11 cellular contexts compared by ENCODE assay signal in the genomic region with DNA sequence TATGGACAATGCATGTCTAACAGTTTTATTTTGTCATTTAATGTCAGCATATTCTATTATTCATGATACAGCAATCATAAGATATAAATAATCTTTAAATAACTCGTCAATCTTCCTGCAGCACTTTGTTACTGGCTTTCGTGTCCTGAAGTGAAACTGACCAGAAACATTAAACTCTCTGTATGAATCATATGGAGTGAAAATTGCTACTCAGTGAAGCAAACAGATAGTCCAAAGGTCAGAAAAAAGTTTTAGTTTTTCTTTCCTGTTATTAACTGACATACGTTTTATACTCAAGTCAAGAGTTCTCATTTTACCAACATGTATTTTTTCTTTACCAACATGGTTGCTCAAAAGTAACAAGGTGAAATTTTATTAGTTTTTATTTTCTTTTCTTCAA.
A peak's percentile ranks its signal among the peaks of the same experiment; 100 is the strongest.
DNase-seq lines count a peak whose midpoint lies in the region; ATAC-seq and TF ChIP-seq lines count a peak whose summit lies in the region.
"Had no signal": no experiment of that assay in that cellular context is flagged by ENCODE, and none has a peak within 500 bp of the region (broad histone marks: within the 10 kb centered on the region; RNA-seq: fewer than 3 reads in every experiment).

No MANE protein-coding gene starts in this region.

- ATAC-seq in GM21360 (IDR thresholded peaks at IDR 0.05; ENCODE audit: unreplicated experiment) (peak; percentile 90), HG03097 (IDR thresholded peaks at IDR 0.05; ENCODE audit: low FRiP score, unreplicated experiment) (peak; percentile 96), esophagus mucosa (no peak)
- ATAC-seq: Right ventricle myocardium inferior had no signal

- TF ChIP-seq CTCF in GM06990 (IDR thresholded peaks at IDR 0.05; ENCODE audit: insufficient read depth, low read length, poor library complexity, severe bottlenecking) (no peak), astrocyte of the spinal cord (IDR thresholded peaks at IDR 0.05; ENCODE audit: low read depth, low read length) (no peak)

- in situ Hi-C loops in astrocyte of the spinal cord (cut with HindIII; ENCODE audit: low sequenced_read_pairs): no loop called here

- peak; percentile 40 for DNase-seq in GM06990 (ENCODE audit: extremely low read depth, insufficient read length)
- DNase-seq in astrocyte of the spinal cord (ENCODE audit: low read depth, low spot score): peak; percentile 61
- no peak for DNase-seq in CD1c-positive myeloid dendritic cell (ENCODE audit: extremely low spot score)
- no peak for DNase-seq in NCI-H1048 (lab: John Stamatoyannopoulos, UW)
- no peak for DNase-seq in GM03348 (ENCODE audit: low spot score)
- DNase-seq: activated effector memory CD4-positive, alpha-beta T cell treated with Interleukin-2 at 50 U/mL for 16 hours had no signal

- no peak overlapping the region for H3K4me3 ChIP-seq in GM06990 (replicated peaks; ENCODE audit: low read depth, low read length)
- H3K4me3 ChIP-seq in astrocyte of the spinal cord (ENCODE audit: low read depth, low read length): no peak overlapping the region
- H3K4me3 ChIP-seq: BLaER1 treated with 17β-estradiol and CSF1 and Interleukin-3, amounts not matched to agents 10 nM and 100 nM had no signal

- no peaks in the 10 kb centered on the region for H3K36me3 ChIP-seq in GM06990 (ENCODE audit: control insufficient read depth, insufficient read depth, low read length)
- H3K36me3 ChIP-seq: BLaER1 treated with 17β-estradiol and CSF1 and Interleukin-3, amounts not matched to agents 10 nM and 100 nM had no signal

- H3K27me3 ChIP-seq in GM06990 (replicated peaks; ENCODE audit: control insufficient read depth, insufficient read depth, low read length): no peaks in the 10 kb centered on the region
- H3K27me3 ChIP-seq: BLaER1 treated with 17β-estradiol and CSF1 and Interleukin-3, amounts not matched to agents 10 nM and 100 nM had no signal

Comparison
In these comparisons a context has a peak if more than half of its experiments do, and no peak if none do; other contexts are left out.
1. DNase-seq: peak in GM06990 (single experiment) and astrocyte of the spinal cord (single experiment); none in CD1c-positive myeloid dendritic cell (single experiment), NCI-H1048 (single experiment) and GM03348 (single experiment).